In the genomic region with DNA sequence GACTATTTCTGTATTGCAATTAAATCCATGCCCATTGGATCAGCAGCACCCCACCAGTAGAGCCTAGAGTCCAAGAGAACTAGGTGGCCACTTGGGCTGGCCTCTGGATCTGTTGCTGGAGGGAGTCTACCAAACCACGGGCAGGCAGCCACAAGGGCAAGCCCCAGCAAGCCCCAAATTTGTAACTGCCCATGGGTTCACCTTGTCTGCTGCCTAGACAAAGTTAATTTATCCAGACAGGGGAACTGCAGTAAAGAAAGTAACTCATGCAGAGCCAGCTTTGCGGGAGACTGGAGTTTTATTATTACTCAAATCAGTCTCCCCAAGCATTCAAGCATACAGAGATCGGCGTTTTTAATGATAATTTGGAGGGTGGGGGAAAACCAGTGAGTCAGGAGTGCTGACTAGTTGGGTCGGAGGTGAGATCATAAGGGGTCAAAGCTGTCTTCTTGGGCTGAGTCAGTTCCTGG, we compare ENCODE assay signal across 8 cellular contexts.
DNase-seq lines count a peak whose midpoint lies in the region; ATAC-seq lines count a peak whose summit lies in the region.

No MANE protein-coding gene starts in this region.

- H3K36me3 Mint-ChIP-seq in activated naive CD4-positive, alpha-beta T cell treated with anti-CD3 and anti-CD28 coated beads, Interleukin-2, amount 50 U/mL, for 72 hours, result peaks cover 19 to 30% of the 10 kb centered on the region in 2 donors

- DNase-seq in ELR (ENCODE audit: low read depth) (peak; percentile 41), NCI-H2081 (lab: John Stamatoyannopoulos, UW) (no peak), SIG-M5 treated with dmso at 0.1 percent for 504 hours (lab: John Stamatoyannopoulos, UW; ENCODE audit: unreplicated experiment) (no peak), HuH-7.5 (ENCODE audit: low spot score) (no peak), NCI-H1092 (lab: John Stamatoyannopoulos, UW) (no peak)
- peak; percentile 53 to 70 for DNase-seq in activated naive CD4-positive, alpha-beta T cell treated with anti-CD3 and anti-CD28 coated beads, Interleukin-2, amount 50 U/mL, for 72 hours (ENCODE audit: low spot score in 2 of 2)

- peaks cover 3 to 5% of the 10 kb centered on the region in 2 donors for H3K9me3 Mint-ChIP-seq in activated naive CD4-positive, alpha-beta T cell treated with anti-CD3 and anti-CD28 coated beads, Interleukin-2, amount 50 U/mL, for 72 hours

- ATAC-seq in GM19397 (IDR thresholded peaks at IDR 0.05; ENCODE audit: unreplicated experiment), result peak; percentile 68
- ATAC-seq in HG03196 (IDR thresholded peaks at IDR 0.05; ENCODE audit: unreplicated experiment), result peak; percentile 70
- peak; percentile 94 to 99 for ATAC-seq in activated naive CD4-positive, alpha-beta T cell treated with anti-CD3 and anti-CD28 coated beads, Interleukin-2, amount 50 U/mL, for 72 hours

- H3K27ac Mint-ChIP-seq in activated naive CD4-positive, alpha-beta T cell treated with anti-CD3 and anti-CD28 coated beads, Interleukin-2, amount 50 U/mL, for 72 hours, result peak overlapping the region in 1 of 2 donors; percentile 71

Comparison
In these comparisons a context has a peak if more than half of its experiments do, and no peak if none do; other contexts are left out.
1. DNase-seq: peak in ELR (single experiment) and activated naive CD4-positive, alpha-beta T cell treated with anti-CD3 and anti-CD28 coated beads, Interleukin-2, amount 50 U/mL, for 72 hours (2 of 2); none in NCI-H2081 (0 of 2), SIG-M5 treated with dmso at 0.1 percent for 504 hours (single experiment), HuH-7.5 (single experiment) and NCI-H1092 (single experiment).
2. Peak in every context shown above with its lines, with median percentiles within 50 percentile points of each other: ATAC-seq.